In genomic region chrX:53196678-53197077, GRCh38 we compare ENCODE assay signal across 30 cellular contexts.
"Had no signal": no experiment of that assay in that cellular context is flagged by ENCODE, and none has a peak within 500 bp of the region (broad histone marks: within the 10 kb centered on the region; RNA-seq: fewer than 3 reads in every experiment).

No MANE protein-coding gene starts in this region.

- H3K27ac ChIP-seq: neural progenitor cell, ovary, parathyroid adenoma, psoas muscle, skin epidermis, spleen, stomach, thoracic aorta, thyroid gland, tibial nerve, upper lobe of left lung, uterus had no signal

- H3K9me3 Mint-ChIP-seq: naive thymus-derived CD4-positive, alpha-beta T cell; natural killer cell; neural progenitor cell; stimulated activated naive B cell treated with anti-CD40 and anti-IgM and Interleukin-4, amounts not matched to agents 10 μg/mL and 1 μg/mL and 100 μg/mL, for 72 hours; stimulated activated naive CD8-positive, alpha-beta T cell treated with anti-CD3 and anti-CD28 coated beads, Interleukin-15, Interleukin-2, amounts not matched to agents 100 ng/mL and 50 ng/mL, for 24 hours had no signal

- H3K4me1 Mint-ChIP-seq: naive thymus-derived CD4-positive, alpha-beta T cell; nephron; neural progenitor cell; stimulated activated naive B cell treated with anti-CD40 and anti-IgM and Interleukin-4, amounts not matched to agents 10 μg/mL and 1 μg/mL and 100 μg/mL, for 72 hours had no signal

- H3K9me3 ChIP-seq: ovary, psoas muscle, spleen, stomach, thoracic aorta, thyroid gland, tibial nerve, upper lobe of left lung, uterus had no signal

- H3K36me3 ChIP-seq: ovary, uterus had no signal

- H3K79me2 ChIP-seq: parathyroid adenoma had no signal

- H3K4me2 ChIP-seq: neural progenitor cell, smooth muscle cell had no signal

- H3K4me3 ChIP-seq: neural progenitor cell, ovary, psoas muscle, skin epidermis, smooth muscle cell, spleen, stomach, thoracic aorta, thyroid gland, tibial nerve, upper lobe of left lung, uterus had no signal

- H3K4me1 ChIP-seq: neural progenitor cell, psoas muscle, spleen, stomach, thyroid gland, tibial nerve, upper lobe of left lung, uterus had no signal

- H2AFZ ChIP-seq: neural progenitor cell, parathyroid adenoma had no signal

- H3K27me3 Mint-ChIP-seq: naive thymus-derived CD4-positive, alpha-beta T cell; progenitor cell of endocrine pancreas; stimulated activated naive B cell treated with anti-CD40 and anti-IgM and Interleukin-4, amounts not matched to agents 10 μg/mL and 1 μg/mL and 100 μg/mL, for 72 hours; stimulated activated naive CD8-positive, alpha-beta T cell treated with anti-CD3 and anti-CD28 coated beads, Interleukin-15, Interleukin-2, amounts not matched to agents 100 ng/mL and 50 ng/mL, for 24 hours had no signal

- H3K9ac ChIP-seq: neural progenitor cell, parathyroid adenoma had no signal

- ATAC-seq: naive thymus-derived CD4-positive, alpha-beta T cell; natural killer cell; psoas muscle; right cardiac atrium; sciatic nerve; stimulated activated naive B cell treated with anti-CD40 and anti-IgM and Interleukin-4, amounts not matched to agents 10 μg/mL and 1 μg/mL and 100 μg/mL, for 72 hours had no signal

- H3K27ac Mint-ChIP-seq: nephron, neural progenitor cell had no signal

- H3K27me3 ChIP-seq: neural progenitor cell, ovary, spleen, stomach, thyroid gland, tibial nerve, upper lobe of left lung, uterus had no signal

- H3K4me3 Mint-ChIP-seq: naive thymus-derived CD4-positive, alpha-beta T cell; natural killer cell; nephron; neural progenitor cell; stimulated activated naive B cell treated with anti-CD40 and anti-IgM and Interleukin-4, amounts not matched to agents 10 μg/mL and 1 μg/mL and 100 μg/mL, for 72 hours; stimulated activated naive CD8-positive, alpha-beta T cell treated with anti-CD3 and anti-CD28 coated beads, Interleukin-15, Interleukin-2, amounts not matched to agents 100 ng/mL and 50 ng/mL, for 24 hours had no signal

- DNase-seq: naive thymus-derived CD4-positive, alpha-beta T cell; natural killer cell; occipital lobe; ovary; posterior cingulate gyrus; psoas muscle; right cardiac atrium; spleen; stimulated activated CD4-positive, alpha-beta T cell treated with anti-CD3 and anti-CD28 coated beads, Interleukin-12 subunit alpha, Interleukin-12 subunit beta, amount 100 ng/mL, for 4 hours; stimulated activated CD4-positive, alpha-beta T cell treated with anti-CD3 and anti-CD28 coated beads, Interleukin-1b, Interleukin-23, amount 100 ng/mL, for 48 hours; stimulated activated CD4-positive, alpha-beta T cell treated with anti-CD3 and anti-CD28 coated beads, Interleukin-4, amount 100 ng/mL, for 1 hour; stimulated activated CD4-positive, alpha-beta T cell treated with anti-CD3 and anti-CD28 coated beads, Interleukin-4, amount 100 ng/mL, for 4 hours; stimulated activated CD8-positive, alpha-beta memory T cell treated with anti-CD3 and anti-CD28 coated beads, Interleukin-4, amount 100 ng/mL, for 48 hours; stimulated activated naive B cell treated with anti-CD40 and anti-IgM and Interleukin-4, amounts not matched to agents 10 μg/mL and 1 μg/mL and 100 μg/mL, for 72 hours; stimulated activated naive CD4-positive, alpha-beta T cell treated with Interleukin-2 at 50 U/mL for 16 hours; stomach; thyroid gland; trophoblast cell; upper lobe of left lung; uterus had no signal
